Comparison of ENCODE assay signal across 9 cellular contexts in the genomic region with DNA sequence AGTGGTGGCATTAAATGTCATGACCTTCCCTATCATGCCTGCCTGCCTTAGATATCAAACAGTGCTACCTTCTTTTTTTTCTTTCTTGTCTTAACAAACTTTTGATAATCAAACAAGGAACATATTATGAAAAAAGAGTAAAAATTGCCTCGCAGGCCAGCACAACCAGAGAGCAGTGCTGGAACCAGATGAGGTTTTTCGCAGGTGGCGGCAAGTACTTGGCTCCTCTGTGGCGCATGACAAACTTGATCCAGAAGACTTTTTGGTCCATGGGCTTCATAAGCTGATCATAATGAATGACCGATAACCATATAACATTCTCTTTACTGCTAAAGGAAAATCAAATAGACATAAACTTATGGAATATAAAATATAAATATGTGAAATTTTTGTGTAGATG.
"Had no signal": no experiment of that assay in that cellular context is flagged by ENCODE, and none has a peak within 500 bp of the region (broad histone marks: within the 10 kb centered on the region; RNA-seq: fewer than 3 reads in every experiment).

No MANE protein-coding gene starts in this region.

- H3K27ac Mint-ChIP-seq: HFFc6, IgD-negative memory B cell had no signal

- H3K36me3 ChIP-seq: HAP-1 had no signal

- H3K4me3 Mint-ChIP-seq: HFFc6, IgD-negative memory B cell had no signal

- H3K27me3 Mint-ChIP-seq: IgD-negative memory B cell had no signal

- FAIRE-seq: HTR-8/SVneo had no signal

- H3K4me1 Mint-ChIP-seq: IgD-negative memory B cell had no signal

- H3K9me3 ChIP-seq: HAP-1 had no signal

- H3K9ac ChIP-seq: GM23248 had no signal

- H2AFZ ChIP-seq: GM23248 had no signal

- H3K9me3 Mint-ChIP-seq: HFFc6, IgD-negative memory B cell had no signal

- ATAC-seq: HCT116 had no signal

- H3K27ac ChIP-seq: GM23248 had no signal

- DNase-seq: GM23248, GOT3, H7, HFFc6, KBM-7 had no signal

- H3K4me3 ChIP-seq: GM23248, HAP-1 had no signal

- H3K36me3 Mint-ChIP-seq: IgD-negative memory B cell had no signal
